In genomic region chr20:37095609-37096414, GRCh38 we compare ENCODE assay signal across 1 cellular context.
TF ChIP-seq lines count a peak whose summit lies in the region.

TSS of gene RBL1 (minus strand) at chr20:37095997. CDS start at chr20:37095928, 69 bp downstream.

TF ChIP-seq in K562, 482 proteins besides CTCF, POLR2A, EP300 and RAD21 (continued from another document and continues in another):
- TF ChIP-seq COPS2 (conservative IDR thresholded peaks at IDR 0.05) (no peak), TCF7L2 (IDR thresholded peaks at IDR 0.05; ENCODE audit: low read depth, low read length) (no peak), RNF219 (CRISPR knock-in tag; IDR thresholded peaks at IDR 0.05) (no peak), STAT5A (IDR thresholded peaks at IDR 0.05; ENCODE audit: borderline replicate concordance, low read length) (no peak; the same call in 1 of the 2 replicates), ZZZ3 (IDR thresholded peaks at IDR 0.05) (peak; percentile 98), HDAC1 (IDR thresholded peaks at IDR 0.05) (peak in 1 of 2 experiments; percentile 79; a peak in 2 of 4 replicates), HEY1 (CRISPR knock-in tag; IDR thresholded peaks at IDR 0.05; ENCODE audit: borderline replicate concordance) (no peak), KDM1A (IDR thresholded peaks at IDR 0.05) (no peak), SIN3A (IDR thresholded peaks at IDR 0.05; ENCODE audit: borderline replicate concordance in 2 of 2, control insufficient read depth in 1 of 2, low read depth in 2 of 2, low read length in 2 of 2) (peak; percentile 80 to 86; a peak in 2 of 4 replicates), ILF3 (IDR thresholded peaks at IDR 0.05; ENCODE audit: borderline replicate concordance) (no peak), ZKSCAN8 (CRISPR knock-in tag; IDR thresholded peaks at IDR 0.05) (no peak), ZC3H11A (IDR thresholded peaks at IDR 0.05; ENCODE audit: low read depth, low read length) (no peak), HLTF (IDR thresholded peaks at IDR 0.05) (peak; percentile 54; the same call in 1 of the 2 replicates), ZNF263 (CRISPR knock-in tag; IDR thresholded peaks at IDR 0.05; ENCODE audit: borderline replicate concordance) (no peak), ZBED1 (IDR thresholded peaks at IDR 0.05) (0 out of 2 replicates have a peak, but pooled peaks have one; percentile 48), LEF1 (IDR thresholded peaks at IDR 0.05) (no peak), ZBTB7A (IDR thresholded peaks at IDR 0.05; ENCODE audit: borderline replicate concordance, control insufficient read depth, low read depth, low read length) (peak; percentile 90), MECOM (CRISPR knock-in tag; IDR thresholded peaks at IDR 0.05) (peak; percentile 60; the same call in 1 of the 2 replicates), KAT7 (CRISPR knock-in tag; IDR thresholded peaks at IDR 0.05; ENCODE audit: borderline replicate concordance) (peak; percentile 91; the same call in 1 of the 2 replicates), L3MBTL2 (IDR thresholded peaks at IDR 0.05) (peak; percentile 94), ELF4 (CRISPR knock-in tag; IDR thresholded peaks at IDR 0.05) (no peak; the same call in 1 of the 2 replicates), ATF1 (CRISPR knock-in tag; IDR thresholded peaks at IDR 0.05) (peak; percentile 50; the same call in 1 of the 2 replicates), ATF1 (tag; IDR thresholded peaks at IDR 0.05) (peak; percentile 96), MEF2A (IDR thresholded peaks at IDR 0.05; ENCODE audit: control insufficient read depth, low read depth, low read length) (0 out of 2 replicates have a peak, but pooled peaks have one; percentile 14), ZFPM2 (CRISPR knock-in tag; IDR thresholded peaks at IDR 0.05) (no peak), IFI16 (CRISPR knock-in tag; IDR thresholded peaks at IDR 0.05) (0 out of 2 replicates have a peak, but pooled peaks have one; percentile 8), RREB1 (CRISPR knock-in tag; IDR thresholded peaks at IDR 0.05) (peak; percentile 94), SP2 (IDR thresholded peaks at IDR 0.05; ENCODE audit: extremely low read depth, low read depth, low read length, poor library complexity, severe bottlenecking) (no peak), XRCC3 (IDR thresholded peaks at IDR 0.05) (no peak), ZNF76 (CRISPR knock-in tag; IDR thresholded peaks at IDR 0.05; ENCODE audit: borderline replicate concordance) (peak; percentile 95; the same call in 1 of the 2 replicates), PHB (CRISPR knock-in tag; IDR thresholded peaks at IDR 0.05) (no peak), ZNF644 (tag; IDR thresholded peaks at IDR 0.05; ENCODE audit: low read depth) (peak; percentile 84; the same call in 1 of the 2 replicates), MTA1 (IDR thresholded peaks at IDR 0.05; ENCODE audit: borderline replicate concordance) (peak; percentile 88), ETV1 (tag; conservative IDR thresholded peaks at IDR 0.05; ENCODE audit: low read depth) (peak; percentile 81), FOXA3 (CRISPR knock-in tag; conservative IDR thresholded peaks at IDR 0.05 in 1 of 2, IDR thresholded peaks at IDR 0.05 in 1 of 2) (peak in 1 of 2 experiments; percentile 18; a peak in 1 of 4 replicates), ZNF699 (CRISPR knock-in tag; IDR thresholded peaks at IDR 0.05; ENCODE audit: insufficient replicate concordance) (no peak), SP1 (CRISPR knock-in tag; IDR thresholded peaks at IDR 0.05) (peak; percentile 92), ZNF780A (CRISPR knock-in tag; IDR thresholded peaks at IDR 0.05) (no peak), TARDBP (IDR thresholded peaks at IDR 0.05) (peak; percentile 92), SMAD2 (IDR thresholded peaks at IDR 0.05; ENCODE audit: low read depth, low read length) (no peak), RBFOX2 (IDR thresholded peaks at IDR 0.05; ENCODE audit: low read depth, low read length) (peak; percentile 98), NR1H2 (CRISPR knock-in tag; IDR thresholded peaks at IDR 0.05) (0 out of 2 replicates have a peak, but pooled peaks have one; percentile 70), SRSF9 (IDR thresholded peaks at IDR 0.05; ENCODE audit: borderline replicate concordance, low read depth, low read length) (no peak), MAZ (CRISPR knock-in tag; conservative IDR thresholded peaks at IDR 0.05 in 1 of 2, IDR thresholded peaks at IDR 0.05 in 1 of 2) (peak; percentile 86 to 90), ZNF717 (CRISPR knock-in tag; IDR thresholded peaks at IDR 0.05) (no peak), ETV5 (CRISPR knock-in tag; IDR thresholded peaks at IDR 0.05; ENCODE audit: low read depth) (peak; percentile 43; the same call in 1 of the 2 replicates), ZNF311 (CRISPR knock-in tag; IDR thresholded peaks at IDR 0.05) (peak; percentile 73)
- TF ChIP-seq, protein P1, sequence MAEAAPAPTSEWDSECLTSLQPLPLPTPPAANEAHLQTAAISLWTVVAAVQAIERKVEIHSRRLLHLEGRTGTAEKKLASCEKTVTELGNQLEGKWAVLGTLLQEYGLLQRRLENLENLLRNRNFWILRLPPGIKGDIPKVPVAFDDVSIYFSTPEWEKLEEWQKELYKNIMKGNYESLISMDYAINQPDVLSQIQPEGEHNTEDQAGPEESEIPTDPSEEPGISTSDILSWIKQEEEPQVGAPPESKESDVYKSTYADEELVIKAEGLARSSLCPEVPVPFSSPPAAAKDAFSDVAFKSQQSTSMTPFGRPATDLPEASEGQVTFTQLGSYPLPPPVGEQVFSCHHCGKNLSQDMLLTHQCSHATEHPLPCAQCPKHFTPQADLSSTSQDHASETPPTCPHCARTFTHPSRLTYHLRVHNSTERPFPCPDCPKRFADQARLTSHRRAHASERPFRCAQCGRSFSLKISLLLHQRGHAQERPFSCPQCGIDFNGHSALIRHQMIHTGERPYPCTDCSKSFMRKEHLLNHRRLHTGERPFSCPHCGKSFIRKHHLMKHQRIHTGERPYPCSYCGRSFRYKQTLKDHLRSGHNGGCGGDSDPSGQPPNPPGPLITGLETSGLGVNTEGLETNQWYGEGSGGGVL (CRISPR knock-in tag; IDR thresholded peaks at IDR 0.05) = no peak
- TF ChIP-seq, protein P2, sequence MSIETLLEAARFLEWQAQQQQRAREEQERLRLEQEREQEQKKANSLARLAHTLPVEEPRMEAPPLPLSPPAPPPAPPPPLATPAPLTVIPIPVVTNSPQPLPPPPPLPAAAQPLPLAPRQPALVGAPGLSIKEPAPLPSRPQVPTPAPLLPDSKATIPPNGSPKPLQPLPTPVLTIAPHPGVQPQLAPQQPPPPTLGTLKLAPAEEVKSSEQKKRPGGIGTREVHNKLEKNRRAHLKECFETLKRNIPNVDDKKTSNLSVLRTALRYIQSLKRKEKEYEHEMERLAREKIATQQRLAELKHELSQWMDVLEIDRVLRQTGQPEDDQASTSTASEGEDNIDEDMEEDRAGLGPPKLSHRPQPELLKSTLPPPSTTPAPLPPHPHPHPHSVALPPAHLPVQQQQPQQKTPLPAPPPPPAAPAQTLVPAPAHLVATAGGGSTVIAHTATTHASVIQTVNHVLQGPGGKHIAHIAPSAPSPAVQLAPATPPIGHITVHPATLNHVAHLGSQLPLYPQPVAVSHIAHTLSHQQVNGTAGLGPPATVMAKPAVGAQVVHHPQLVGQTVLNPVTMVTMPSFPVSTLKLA (conservative IDR thresholded peaks at IDR 0.05) = peak; percentile 87 to 95
- TF ChIP-seq, protein P3, sequence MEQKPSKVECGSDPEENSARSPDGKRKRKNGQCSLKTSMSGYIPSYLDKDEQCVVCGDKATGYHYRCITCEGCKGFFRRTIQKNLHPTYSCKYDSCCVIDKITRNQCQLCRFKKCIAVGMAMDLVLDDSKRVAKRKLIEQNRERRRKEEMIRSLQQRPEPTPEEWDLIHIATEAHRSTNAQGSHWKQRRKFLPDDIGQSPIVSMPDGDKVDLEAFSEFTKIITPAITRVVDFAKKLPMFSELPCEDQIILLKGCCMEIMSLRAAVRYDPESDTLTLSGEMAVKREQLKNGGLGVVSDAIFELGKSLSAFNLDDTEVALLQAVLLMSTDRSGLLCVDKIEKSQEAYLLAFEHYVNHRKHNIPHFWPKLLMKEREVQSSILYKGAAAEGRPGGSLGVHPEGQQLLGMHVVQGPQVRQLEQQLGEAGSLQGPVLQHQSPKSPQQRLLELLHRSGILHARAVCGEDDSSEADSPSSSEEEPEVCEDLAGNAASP (IDR thresholded peaks at IDR 0.05) = no peak
- TF ChIP-seq, protein P4, sequence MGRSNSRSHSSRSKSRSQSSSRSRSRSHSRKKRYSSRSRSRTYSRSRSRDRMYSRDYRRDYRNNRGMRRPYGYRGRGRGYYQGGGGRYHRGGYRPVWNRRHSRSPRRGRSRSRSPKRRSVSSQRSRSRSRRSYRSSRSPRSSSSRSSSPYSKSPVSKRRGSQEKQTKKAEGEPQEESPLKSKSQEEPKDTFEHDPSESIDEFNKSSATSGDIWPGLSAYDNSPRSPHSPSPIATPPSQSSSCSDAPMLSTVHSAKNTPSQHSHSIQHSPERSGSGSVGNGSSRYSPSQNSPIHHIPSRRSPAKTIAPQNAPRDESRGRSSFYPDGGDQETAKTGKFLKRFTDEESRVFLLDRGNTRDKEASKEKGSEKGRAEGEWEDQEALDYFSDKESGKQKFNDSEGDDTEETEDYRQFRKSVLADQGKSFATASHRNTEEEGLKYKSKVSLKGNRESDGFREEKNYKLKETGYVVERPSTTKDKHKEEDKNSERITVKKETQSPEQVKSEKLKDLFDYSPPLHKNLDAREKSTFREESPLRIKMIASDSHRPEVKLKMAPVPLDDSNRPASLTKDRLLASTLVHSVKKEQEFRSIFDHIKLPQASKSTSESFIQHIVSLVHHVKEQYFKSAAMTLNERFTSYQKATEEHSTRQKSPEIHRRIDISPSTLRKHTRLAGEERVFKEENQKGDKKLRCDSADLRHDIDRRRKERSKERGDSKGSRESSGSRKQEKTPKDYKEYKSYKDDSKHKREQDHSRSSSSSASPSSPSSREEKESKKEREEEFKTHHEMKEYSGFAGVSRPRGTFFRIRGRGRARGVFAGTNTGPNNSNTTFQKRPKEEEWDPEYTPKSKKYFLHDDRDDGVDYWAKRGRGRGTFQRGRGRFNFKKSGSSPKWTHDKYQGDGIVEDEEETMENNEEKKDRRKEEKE (IDR thresholded peaks at IDR 0.05; ENCODE audit: borderline replicate concordance in 1 of 2, control insufficient read depth in 1 of 2, low read depth in 2 of 2, low read length in 1 of 2) = 0 out of 4 replicates have a peak, but pooled peaks of 1 of the 2 experiments have one; percentile 19
- TF ChIP-seq, protein P5, sequence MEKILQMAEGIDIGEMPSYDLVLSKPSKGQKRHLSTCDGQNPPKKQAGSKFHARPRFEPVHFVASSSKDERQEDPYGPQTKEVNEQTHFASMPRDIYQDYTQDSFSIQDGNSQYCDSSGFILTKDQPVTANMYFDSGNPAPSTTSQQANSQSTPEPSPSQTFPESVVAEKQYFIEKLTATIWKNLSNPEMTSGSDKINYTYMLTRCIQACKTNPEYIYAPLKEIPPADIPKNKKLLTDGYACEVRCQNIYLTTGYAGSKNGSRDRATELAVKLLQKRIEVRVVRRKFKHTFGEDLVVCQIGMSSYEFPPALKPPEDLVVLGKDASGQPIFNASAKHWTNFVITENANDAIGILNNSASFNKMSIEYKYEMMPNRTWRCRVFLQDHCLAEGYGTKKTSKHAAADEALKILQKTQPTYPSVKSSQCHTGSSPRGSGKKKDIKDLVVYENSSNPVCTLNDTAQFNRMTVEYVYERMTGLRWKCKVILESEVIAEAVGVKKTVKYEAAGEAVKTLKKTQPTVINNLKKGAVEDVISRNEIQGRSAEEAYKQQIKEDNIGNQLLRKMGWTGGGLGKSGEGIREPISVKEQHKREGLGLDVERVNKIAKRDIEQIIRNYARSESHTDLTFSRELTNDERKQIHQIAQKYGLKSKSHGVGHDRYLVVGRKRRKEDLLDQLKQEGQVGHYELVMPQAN (IDR thresholded peaks at IDR 0.05; ENCODE audit: borderline replicate concordance) = peak; percentile 58
